In the genomic region with DNA sequence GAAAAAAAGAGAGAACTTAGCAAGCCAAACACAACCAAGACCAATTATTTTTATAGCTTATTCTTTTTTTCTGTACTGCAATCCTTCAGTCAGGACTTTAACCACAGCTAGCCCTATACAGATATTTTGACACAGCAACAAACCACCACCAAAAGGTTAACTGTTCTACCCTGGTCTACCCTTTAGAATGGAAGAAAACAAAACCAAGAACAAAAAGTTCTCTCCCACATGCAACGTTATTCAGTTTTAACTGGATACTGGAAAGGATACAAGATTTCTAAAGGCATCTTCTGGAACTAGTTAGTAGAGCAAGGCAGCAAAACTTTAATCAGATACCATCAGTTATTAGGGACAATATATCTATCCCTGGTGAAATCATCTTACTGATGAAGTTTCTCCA, we compare ENCODE assay signal across 12 cellular contexts. TPM values are rescaled to one million over a fixed set of nuclear protein-coding genes. Genes with fewer than 3 reads are reported as not detected.
DNase-seq lines count a peak whose midpoint lies in the region; ATAC-seq, FAIRE-seq and TF ChIP-seq lines count a peak whose summit lies in the region.
"Had no signal": no experiment of that assay in that cellular context is flagged by ENCODE, and none has a peak within 500 bp of the region (broad histone marks: within the 10 kb centered on the region; RNA-seq: fewer than 3 reads in every experiment).

No MANE protein-coding gene starts in this region.

- H3K4me3 ChIP-seq in K562 (no peak overlapping the region), testis (no peak overlapping the region)

- H3K27ac ChIP-seq in K562 (ENCODE audit: extremely low read depth, low read depth, low read length) (no peak overlapping the region), testis (peak overlapping the region; percentile 60 to 66)
- H3K27ac ChIP-seq: KMS-11 had no signal

- TF ChIP-seq CTCF in WTC11 (IDR thresholded peaks at IDR 0.05), result no peak
- no peak for TF ChIP-seq CTCF in K562 (IDR thresholded peaks at IDR 0.05 in 2 of 3, conservative IDR thresholded peaks at IDR 0.05 in 1 of 3; ENCODE audit: insufficient read depth in 2 of 3, low read depth in 1 of 3, low read length in 3 of 3)
- no peak for TF ChIP-seq CTCF in testis (IDR thresholded peaks at IDR 0.05)

- 58% methylated on average over 1 of the region's 1 CpG for WGBS in K562 (ENCODE audit: insufficient coverage, low coverage, missing lambda C conversion rate)
- 21 to 26% methylated on average over 1 of the region's 1 CpG for WGBS in testis, 2 donors

- ATAC-seq in WTC11 (no peak), K562 (no peak), left lobe of liver (peak; percentile 15)
- no peak for ATAC-seq in activated naive CD4-positive, alpha-beta T cell treated with anti-CD3 and anti-CD28 coated beads, Interleukin-2, amount 50 U/mL, for 72 hours

- no peak overlapping the region for H3K9ac ChIP-seq in K562 (ENCODE audit: insufficient read depth in 1 of 2, low read depth in 2 of 2, low read length in 2 of 2)
- H3K9ac ChIP-seq: KMS-11 had no signal

- H3K27ac Mint-ChIP-seq in WTC11, result peak overlapping the region; percentile 18; the same call in 1 of the 2 replicates
- H3K27ac Mint-ChIP-seq in activated naive CD4-positive, alpha-beta T cell treated with anti-CD3 and anti-CD28 coated beads, Interleukin-2, amount 50 U/mL, for 72 hours, result no peak overlapping the region

- H3K9me3 Mint-ChIP-seq in WTC11, result peaks cover 1% of the 10 kb centered on the region; the same call in 1 of the 2 replicates
- H3K9me3 Mint-ChIP-seq in activated naive CD4-positive, alpha-beta T cell treated with anti-CD3 and anti-CD28 coated beads, Interleukin-2, amount 50 U/mL, for 72 hours, result no peaks in the 10 kb centered on the region

- H3K9me1 ChIP-seq in K562 (ENCODE audit: control insufficient read depth, insufficient read depth, low read length), result no peaks in the 10 kb centered on the region

- TF ChIP-seq POLR2A in K562 (conservative IDR thresholded peaks at IDR 0.05) (no peak), testis (IDR thresholded peaks at IDR 0.05) (no peak)

- no TSS peak for BruUV-seq in K562 (replicated peaks; lab: Mats Ljungman, UMichigan)

- H3K4me2 ChIP-seq in K562 (ENCODE audit: insufficient read depth, low read length), result no peak overlapping the region
- H3K4me2 ChIP-seq: KMS-11 had no signal

- H3K4me3 Mint-ChIP-seq in WTC11, result no peak overlapping the region

- no peak for DNase-seq in WTC11 (ENCODE audit: low spot score)
- no peak for DNase-seq in K562 (ENCODE audit: extremely low read depth in 1 of 4, low spot score in 3 of 4)
- DNase-seq in left lobe of liver (ENCODE audit: low spot score), result no peak
- DNase-seq in testis, result no peak
- no peak for DNase-seq in dermis blood vessel endothelial cell
- no peak for DNase-seq in COLO668 (lab: John Stamatoyannopoulos, UW; ENCODE audit: unreplicated experiment)
- no peak for DNase-seq in activated naive CD4-positive, alpha-beta T cell treated with anti-CD3 and anti-CD28 coated beads, Interleukin-2, amount 50 U/mL, for 72 hours (ENCODE audit: low spot score in 2 of 2)
- DNase-seq: DMS 273 treated with DMSO at 0.1 percent for 48 hours, NCI-H1105, NCI-H1694 treated with DMSO at 0.1 percent for 48 hours, NCI-H345 had no signal

- peaks cover 39% of the 10 kb centered on the region; the same call in 2 of the 3 replicates for H3K36me3 ChIP-seq in K562 (ENCODE audit: control insufficient read depth, insufficient read depth, low read length)
- H3K36me3 ChIP-seq in testis (ENCODE audit: low read depth, missing control alignments), result no peaks in the 10 kb centered on the region

- TF ChIP-seq EP300 in K562 (IDR thresholded peaks at IDR 0.05; ENCODE audit: low read length), result no peak

- H3K36me3 Mint-ChIP-seq in WTC11, result peaks cover 5% of the 10 kb centered on the region
- peaks cover 4 to 14% of the 10 kb centered on the region in 2 donors for H3K36me3 Mint-ChIP-seq in activated naive CD4-positive, alpha-beta T cell treated with anti-CD3 and anti-CD28 coated beads, Interleukin-2, amount 50 U/mL, for 72 hours

- CTCF ChIA-PET in WTC11 (lab: Charles Lee), result no interaction called here
- CTCF ChIA-PET in K562 (lab: Yijun Ruan, JAX; ENCODE audit: low intra/inter-chr PET ratio), result no interaction called here

- TF ChIP-seq RAD21 in K562 (CRISPR knock-in tag; conservative IDR thresholded peaks at IDR 0.05 in 1 of 2, IDR thresholded peaks at IDR 0.05 in 1 of 2), result no peak

- H3K4me1 ChIP-seq in K562 (replicated peaks in 1 of 2; ENCODE audit: control insufficient read depth in 2 of 2, insufficient read depth in 2 of 2, low read length in 2 of 2), result no peaks in the 10 kb centered on the region
- peaks cover 25% of the 10 kb centered on the region for H3K4me1 ChIP-seq in testis

- intact Hi-C loops in K562 (cut with micrococcal nuclease), result no loop called here
- intact Hi-C loops in testis (cut with DNase I; ENCODE audit: low total_unique reads), result no loop called here

- H3K4me1 Mint-ChIP-seq in WTC11, result peaks cover 31% of the 10 kb centered on the region

- no peaks in the 10 kb centered on the region for H3K9me3 ChIP-seq in K562 (replicated peaks; ENCODE audit: control insufficient read depth, insufficient read depth, low read depth, low read length)
- H3K9me3 ChIP-seq in testis, result no peaks in the 10 kb centered on the region

- POLR2A ChIA-PET in WTC11 (lab: Charles Lee), result no interaction called here
- POLR2A ChIA-PET in K562 (lab: Yijun Ruan, JAX), result interaction anchor here (1.7 kb wide), 1 partner anchor 16 kb away, joined by 3 read pairs; no protein-coding TSS in a partner anchor

- in situ Hi-C loops in K562 (cut with MboI), result no loop called here

- H2AFZ ChIP-seq in K562 (ENCODE audit: low read depth, low read length), result no peak overlapping the region

- FAIRE-seq in K562 (lab: Jason Lieb, UNC), result peak; percentile 44

- no peaks in the 10 kb centered on the region for H4K20me1 ChIP-seq in K562 (replicated peaks; ENCODE audit: control insufficient read depth, insufficient read depth, low read length)

- H3K27me3 ChIP-seq in K562 (ENCODE audit: control insufficient read depth in 2 of 2, insufficient read depth in 2 of 2, low read length in 2 of 2), result no peaks in the 10 kb centered on the region
- H3K27me3 ChIP-seq in testis, result no peaks in the 10 kb centered on the region

- peaks cover 66% of the 10 kb centered on the region for H3K79me2 ChIP-seq in K562 (ENCODE audit: control insufficient read depth, insufficient read depth, low read length)

- H3K27me3 Mint-ChIP-seq in WTC11 (ENCODE audit: low read depth), result no peaks in the 10 kb centered on the region

TF ChIP-seq in WTC11, 78 proteins besides CTCF, POLR2A, EP300 and RAD21 (continues in another document):
- TF ChIP-seq CREM (CRISPR knock-in tag; IDR thresholded peaks at IDR 0.05), result no peak
- TF ChIP-seq FOXK1 (CRISPR knock-in tag; IDR thresholded peaks at IDR 0.05), result no peak
- no peak for TF ChIP-seq ATF1 (CRISPR knock-in tag; IDR thresholded peaks at IDR 0.05)
- no peak for TF ChIP-seq NR1H2 (CRISPR knock-in tag; IDR thresholded peaks at IDR 0.05)
- TF ChIP-seq NFATC4 (CRISPR knock-in tag; IDR thresholded peaks at IDR 0.05), result no peak
- TF ChIP-seq TCF7 (CRISPR knock-in tag; IDR thresholded peaks at IDR 0.05; ENCODE audit: low read depth), result no peak
- no peak for TF ChIP-seq GABPB1 (CRISPR knock-in tag; IDR thresholded peaks at IDR 0.05)

TF ChIP-seq in K562, 482 proteins besides CTCF, POLR2A, EP300 and RAD21:
- TF ChIP-seq ZNF431 (CRISPR knock-in tag; IDR thresholded peaks at IDR 0.05) (no peak), NFRKB (IDR thresholded peaks at IDR 0.05; ENCODE audit: low read depth) (no peak), ZNF23 (CRISPR knock-in tag; IDR thresholded peaks at IDR 0.05) (no peak), JUN (IDR thresholded peaks at IDR 0.05; ENCODE audit: borderline replicate concordance, low read depth, low read length) (no peak), JUN (CRISPR knock-in tag; IDR thresholded peaks at IDR 0.05; ENCODE audit: borderline replicate concordance) (no peak), KDM5B (IDR thresholded peaks at IDR 0.05; ENCODE audit: insufficient replicate concordance, low read depth, low read length) (no peak), FOXA3 (CRISPR knock-in tag; conservative IDR thresholded peaks at IDR 0.05 in 1 of 2, IDR thresholded peaks at IDR 0.05 in 1 of 2) (no peak), ATF7 (IDR thresholded peaks at IDR 0.05) (no peak)
- TF ChIP-seq, protein P1, sequence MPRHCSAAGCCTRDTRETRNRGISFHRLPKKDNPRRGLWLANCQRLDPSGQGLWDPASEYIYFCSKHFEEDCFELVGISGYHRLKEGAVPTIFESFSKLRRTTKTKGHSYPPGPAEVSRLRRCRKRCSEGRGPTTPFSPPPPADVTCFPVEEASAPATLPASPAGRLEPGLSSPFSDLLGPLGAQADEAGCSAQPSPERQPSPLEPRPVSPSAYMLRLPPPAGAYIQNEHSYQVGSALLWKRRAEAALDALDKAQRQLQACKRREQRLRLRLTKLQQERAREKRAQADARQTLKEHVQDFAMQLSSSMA (CRISPR knock-in tag; IDR thresholded peaks at IDR 0.05), result no peak

RNA-seq across cellular contexts. Expression of a gene that starts 32.6 kb away (rescaled TPM):
- total RNA-seq in WTC11 (2021) (97.5 to 122 TPM (median 103 TPM) in 3 replicates), K562 (2014; rRNA removed) (71.3 and 83.4 TPM in 2 replicates), K562 (2014; rRNA removed; fragmentation: Illumina TruSeq; extraction: Trizol) (82.2 and 89.2 TPM in 2 replicates), K562 (2015; rRNA removed; fragmentation: Illumina TruSeq; extraction: Trizol) (79.6 and 87.4 TPM in 2 replicates), K562 (2021) (90.9 and 97.4 TPM in 2 replicates), left lobe of liver (36.4 TPM), testis (100 to 1,000 TPM in 1 of 2 donors, 10 to 100 TPM in 1; 90.0 to 122 TPM), dermis blood vessel endothelial cell (93.4 and 119 TPM in 2 replicates)
- total RNA-seq in K562 (2011; cell fraction: chromatin; rRNA removed; ENCODE audit: low replicate concordance), result 164 and 310 TPM in 2 replicates
- total RNA-seq in K562 (2011; cell fraction: nucleolus; rRNA removed), result 78.2 and 103 TPM in 2 replicates
- total RNA-seq in K562 (2011; cell fraction: nucleoplasm; rRNA removed), result 118 and 129 TPM in 2 replicates
- polyA plus RNA-seq in K562 (2011; rRNA removed) (61.0 and 75.7 TPM in 2 replicates), K562 (2014; fragmentation: Illumina TruSeq; extraction: Trizol) (60.0 and 67.4 TPM in 2 replicates), K562 (2014; fragmentation: Nextera tagmentation; extraction: Ambion mirVana) (10 to 100 TPM; 14.5 to 29.5 TPM), K562 (2014; rRNA removed) (63.0 and 69.5 TPM in 2 replicates), testis (ENCODE audit: insufficient read depth, low read depth, low replicate concordance) (74.1 TPM)
- polyA plus RNA-seq in K562 (2011; cell fraction: cytosol; rRNA removed), result 16.8 and 28.6 TPM in 2 replicates
- polyA plus RNA-seq in K562 (2011; cell fraction: nucleus; rRNA removed), result 154 and 156 TPM in 2 replicates
- polyA plus RNA-seq in K562 (2012), result 47.2 and 60.2 TPM in 2 replicates
- 280 and 281 TPM in 2 replicates for polyA minus RNA-seq in K562 (2011; rRNA and poly(A)+ RNA removed)
- polyA minus RNA-seq in K562 (2011; cell fraction: cytosol; rRNA and poly(A)+ RNA removed), result 89.1 and 113 TPM in 2 replicates
- 84.0 and 133 TPM in 2 replicates for polyA minus RNA-seq in K562 (2011; cell fraction: nucleus; rRNA and poly(A)+ RNA removed)
- total RNA-seq in activated naive CD4-positive, alpha-beta T cell treated with anti-CD3 and anti-CD28 coated beads, Interleukin-2, amount 50 U/mL, for 72 hours, result 10 to 100 TPM; 57.5 to 95.7 TPM
